In genomic region chr3:191331443-191331842, GRCh38 we compare ENCODE assay signal across 10 cellular contexts. TPM values are rescaled to one million over a fixed set of nuclear protein-coding genes. Genes with fewer than 3 reads are reported as not detected.
DNase-seq lines count a peak whose midpoint lies in the region; ATAC-seq, FAIRE-seq and TF ChIP-seq lines count a peak whose summit lies in the region.
"Had no signal": no experiment of that assay in that cellular context is flagged by ENCODE, and none has a peak within 500 bp of the region (broad histone marks: within the 10 kb centered on the region; RNA-seq: fewer than 3 reads in every experiment).

No MANE protein-coding gene starts in this region.

- DNase-seq in cardiac muscle cell (ENCODE audit: low read depth in 1 of 2, low spot score in 1 of 2) = peak in 1 of 2 donors; percentile 35
- DNase-seq in left ventricle myocardium superior = no peak
- peak; percentile 67 for DNase-seq in astrocyte (ENCODE audit: low read depth)
- no peak for DNase-seq in left lung
- no peak for DNase-seq in upper lobe of left lung
- no peak for DNase-seq in mesendoderm
- DNase-seq in GM19240 (ENCODE audit: insufficient read length, low spot score) = no peak
- no peak for DNase-seq in stimulated activated CD4-positive, alpha-beta T cell treated with anti-CD3 and anti-CD28 coated beads, Interleukin-2, amount 100 ng/mL, for 48 hours
- DNase-seq: hypothalamus, NCI-H1436 treated with DMSO at 0.1 percent for 48 hours had no signal

- H3K4me3 ChIP-seq in cardiac muscle cell (peak overlapping the region; percentile 89), astrocyte (ENCODE audit: insufficient read depth, low read depth, low read length) (peak overlapping the region; percentile 92), left lung (peak overlapping the region; percentile 71), upper lobe of left lung (peak overlapping the region in 3 of 4 donors; percentile 61 to 94 (median 62)), mesendoderm (ENCODE audit: low read length) (no peak overlapping the region)

- intact Hi-C loops in left ventricle myocardium superior (cut with micrococcal nuclease) = no loop called here
- intact Hi-C loops in left lung (cut with DNase I) = no loop called here

- no peak for TF ChIP-seq EP300 in upper lobe of left lung (IDR thresholded peaks at IDR 0.05)

- no peaks in the 10 kb centered on the region for H3K36me3 Mint-ChIP-seq in astrocyte (ENCODE audit: low read depth, unreplicated experiment)

- H3K4me1 ChIP-seq in cardiac muscle cell (ENCODE audit: low read depth) = peaks cover 18% of the 10 kb centered on the region
- H3K4me1 ChIP-seq in astrocyte (ENCODE audit: insufficient read depth, low read length) = peaks cover 39% of the 10 kb centered on the region
- H3K4me1 ChIP-seq in left lung = peaks cover 6 to 56% of the 10 kb centered on the region in 2 donors
- peaks cover 21 to 40% (median 29%) of the 10 kb centered on the region in 4 donors for H3K4me1 ChIP-seq in upper lobe of left lung
- H3K4me1 ChIP-seq in mesendoderm (ENCODE audit: control insufficient read depth, low read depth, low read length) = peaks cover 10% of the 10 kb centered on the region

- no peak overlapping the region for H3K56ac ChIP-seq in mesendoderm (ENCODE audit: low read length)

- no peak for ATAC-seq in left ventricle myocardium superior
- no peak for ATAC-seq in left lung
- no peak for ATAC-seq in upper lobe of left lung (ENCODE audit: low FRiP score in 2 of 2)

- peak overlapping the region; percentile 98 for H3K4me3 Mint-ChIP-seq in astrocyte (ENCODE audit: unreplicated experiment)

- no peak overlapping the region for H3K23ac ChIP-seq in mesendoderm (ENCODE audit: low read length)

- peaks cover 77% of the 10 kb centered on the region for H3K79me2 ChIP-seq in astrocyte (ENCODE audit: insufficient read depth, low read length)
- peaks cover 18% of the 10 kb centered on the region for H3K79me2 ChIP-seq in mesendoderm (ENCODE audit: control insufficient read depth, insufficient read depth, low read length)

- no peaks in the 10 kb centered on the region for H4K20me1 ChIP-seq in astrocyte (ENCODE audit: insufficient read depth, low read length)

- no peaks in the 10 kb centered on the region for H3K36me3 ChIP-seq in cardiac muscle cell
- no peaks in the 10 kb centered on the region for H3K36me3 ChIP-seq in astrocyte (ENCODE audit: insufficient read depth, low read length)
- H3K36me3 ChIP-seq in left lung = no peaks in the 10 kb centered on the region
- no peaks in the 10 kb centered on the region for H3K36me3 ChIP-seq in upper lobe of left lung
- H3K36me3 ChIP-seq in mesendoderm (ENCODE audit: control insufficient read depth, insufficient read depth, low read length) = no peaks in the 10 kb centered on the region

- TF ChIP-seq POLR2A in upper lobe of left lung (IDR thresholded peaks at IDR 0.05) = no peak

- H4K5ac ChIP-seq in mesendoderm (ENCODE audit: low read length) = no peak overlapping the region

- FAIRE-seq in astrocyte (lab: Jason Lieb, UNC) = peak; percentile 34

- H3K4ac ChIP-seq in mesendoderm (ENCODE audit: low read depth, low read length) = no peak overlapping the region

- H3K18ac ChIP-seq in mesendoderm (ENCODE audit: low read length) = no peak overlapping the region

- H2BK15ac ChIP-seq in mesendoderm (replicated peaks; ENCODE audit: low read depth) = no peak overlapping the region

- H3K27me3 Mint-ChIP-seq in astrocyte (ENCODE audit: low read depth, unreplicated experiment) = no peaks in the 10 kb centered on the region

- 43 to 64% methylated on average over 3 of the region's 3 CpGs for WGBS in upper lobe of left lung, 2 donors
- WGBS in mesendoderm (ENCODE audit: extremely low coverage, insufficient coverage, low lambda C conversion rate) = no CpG with 5 or more reads among the region's 3 CpGs

- H3K27ac Mint-ChIP-seq in astrocyte (ENCODE audit: unreplicated experiment) = peak overlapping the region; percentile 96

- H3K4me2 ChIP-seq in astrocyte (ENCODE audit: low read length) = peak overlapping the region; percentile 96
- H3K4me2 ChIP-seq in mesendoderm (ENCODE audit: low read length) = no peak overlapping the region

- H3K27me3 ChIP-seq in cardiac muscle cell (no peaks in the 10 kb centered on the region), astrocyte (ENCODE audit: insufficient read depth, low read length) (no peaks in the 10 kb centered on the region), left lung (peaks cover 0 to 15% of the 10 kb centered on the region in 2 donors), upper lobe of left lung (peaks cover 0 to 6% (median 0%) of the 10 kb centered on the region in 4 donors), mesendoderm (ENCODE audit: insufficient read depth, low read length, poor library complexity) (no peaks in the 10 kb centered on the region)

- H2BK120ac ChIP-seq in mesendoderm (ENCODE audit: low read depth, low read length) = no peak overlapping the region

- H2AFZ ChIP-seq in astrocyte (ENCODE audit: low read depth, low read length) = no peak overlapping the region

- H3K27ac ChIP-seq in cardiac muscle cell (peak overlapping the region; percentile 94), astrocyte (ENCODE audit: low read depth, low read length) (peak overlapping the region; percentile 98), left lung (peak overlapping the region; percentile 89 to 93), upper lobe of left lung (peak overlapping the region; percentile 85 to 99 (median 93)), mesendoderm (ENCODE audit: low read depth, low read length) (no peak overlapping the region)

- no peak overlapping the region for H4K8ac ChIP-seq in mesendoderm (ENCODE audit: low read depth, low read length)

- peaks cover 41% of the 10 kb centered on the region for H3K4me1 Mint-ChIP-seq in astrocyte (ENCODE audit: low read depth, unreplicated experiment)

- H3K9me3 ChIP-seq in cardiac muscle cell (ENCODE audit: low read depth) (no peaks in the 10 kb centered on the region), astrocyte (ENCODE audit: insufficient read depth, low read depth, low read length) (no peaks in the 10 kb centered on the region), left lung (no peaks in the 10 kb centered on the region), upper lobe of left lung (no peaks in the 10 kb centered on the region)

- H2BK5ac ChIP-seq in mesendoderm (ENCODE audit: low read length) = no peak overlapping the region

- H2AK5ac ChIP-seq in mesendoderm (ENCODE audit: low read length) = no peak overlapping the region

- TF ChIP-seq CTCF in cardiac muscle cell (IDR thresholded peaks at IDR 0.05; ENCODE audit: low read depth, low read length) (no peak), astrocyte (IDR thresholded peaks at IDR 0.05; ENCODE audit: insufficient read depth, low read depth, low read length) (no peak), left lung (IDR thresholded peaks at IDR 0.05) (no peak), upper lobe of left lung (IDR thresholded peaks at IDR 0.05) (no peak)

- peaks cover 1% of the 10 kb centered on the region for H3K79me1 ChIP-seq in mesendoderm (ENCODE audit: low read length)

- H3K9ac ChIP-seq in astrocyte (ENCODE audit: low read length) (peak overlapping the region; percentile 98), mesendoderm (ENCODE audit: low read length) (no peak overlapping the region)

- H3K9me3 Mint-ChIP-seq in astrocyte (ENCODE audit: unreplicated experiment) = no peaks in the 10 kb centered on the region

RNA-seq across cellular contexts. Expression of gene UTS2B, which starts 1.1 kb away (rescaled TPM):
- total RNA-seq in cardiac muscle cell = 0.32 TPM in 1 of 2 replicates, not detected in the other
- 0.81 and 1.9 TPM in 2 replicates for polyA plus RNA-seq in cardiac muscle cell
- total RNA-seq in left ventricle myocardium superior = 0.42 TPM
- total RNA-seq in astrocyte = 0.75 TPM in 1 of 2 replicates, not detected in the other
- total RNA-seq in left lung = under 1 TPM in 1 of 2 donors, not detected in 1; 0.41 TPM
- under 1 TPM in 3 of 6 donors, not detected in 3; 0.37 to 0.98 (median 0.74) TPM for total RNA-seq in upper lobe of left lung
- polyA plus RNA-seq in mesendoderm (2013, experiment 1 of 2) = 0.04 TPM
- not detected for polyA plus RNA-seq in mesendoderm (2013, experiment 2 of 2)

RNA-seq across cellular contexts. Expression of gene CCDC50, which starts 2.2 kb away (rescaled TPM):
- 68.6 and 82.3 TPM in 2 replicates for total RNA-seq in cardiac muscle cell
- 25.3 and 34.1 TPM in 2 replicates for polyA plus RNA-seq in cardiac muscle cell
- total RNA-seq in left ventricle myocardium superior = 55.2 TPM
- 88.1 and 89.9 TPM in 2 replicates for total RNA-seq in astrocyte
- 10 to 100 TPM; 49.7 to 65.9 TPM for total RNA-seq in left lung
- total RNA-seq in upper lobe of left lung = 10 to 100 TPM; 54.7 to 99.8 (median 72.5) TPM
- 28.5 TPM for polyA plus RNA-seq in mesendoderm (2013, experiment 1 of 2)
- polyA plus RNA-seq in mesendoderm (2013, experiment 2 of 2) = 29.1 TPM
